In the genomic region with DNA sequence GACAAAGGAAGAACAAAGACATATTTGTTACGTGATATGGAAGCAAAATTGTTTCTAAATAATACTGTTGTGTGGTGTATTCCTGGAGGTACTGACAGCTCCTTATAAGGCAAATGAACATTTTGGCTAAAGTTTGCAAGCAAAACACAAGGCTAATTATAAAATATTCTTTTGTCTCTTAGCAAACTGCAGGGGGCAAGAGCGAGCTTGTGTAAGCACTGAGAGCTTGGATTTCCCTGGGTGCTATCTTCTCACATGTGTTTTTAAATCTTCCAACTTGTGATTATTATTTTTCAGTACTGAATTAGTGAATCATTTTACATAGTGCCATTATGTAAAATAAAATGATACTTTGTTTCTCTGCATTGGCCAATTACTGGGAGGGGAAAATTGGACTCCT, we compare ENCODE assay signal across 1 cellular context.
TF ChIP-seq lines count a peak whose summit lies in the region.

No MANE protein-coding gene starts in this region.

TF ChIP-seq in H1, 55 proteins besides CTCF, POLR2A, EP300 and RAD21 (continued from another document):
- TF ChIP-seq SIRT6 (IDR thresholded peaks at IDR 0.05; ENCODE audit: low read length) (no peak), SP4 (IDR thresholded peaks at IDR 0.05; ENCODE audit: low read length) (no peak)
